26 cellular contexts compared by ENCODE assay signal in genomic region chr1:20071416-20071815, GRCh38. TPM values are rescaled to one million over a fixed set of nuclear protein-coding genes. Genes with fewer than 3 reads are reported as not detected.
"Had no signal": no experiment of that assay in that cellular context is flagged by ENCODE, and none has a peak within 500 bp of the region (broad histone marks: within the 10 kb centered on the region; RNA-seq: fewer than 3 reads in every experiment).

No MANE protein-coding gene starts in this region.

- H3K36me3 ChIP-seq: cardiac muscle cell, neutrophil had no signal

- H3K27me3 ChIP-seq: body of pancreas, cardiac muscle cell, neutrophil had no signal

- H3K36me3 Mint-ChIP-seq: natural killer cell treated with Interleukin-12 subunit alpha and Interleukin-12 subunit beta and Interleukin-15 and Interleukin-18, amount 100 ng/mL, for 72 hours; stimulated activated naive B cell treated with anti-CD40 and anti-IgM and Interleukin-4, amounts not matched to agents 10 μg/mL and 1 μg/mL and 100 μg/mL, for 72 hours; type B pancreatic cell; WTC11 had no signal

- H3K27ac Mint-ChIP-seq: activated naive CD4-positive, alpha-beta T cell treated with anti-CD3 and anti-CD28 coated beads for 36 hours; activated T-cell treated with anti-CD3 and anti-CD28 coated beads, Interleukin-2, amount 50 U/mL, for 72 hours; dendritic cell treated with granulocyte-macrophage colony-stimulating factor and Interleukin-4, amounts not matched to agents 40 ng/mL and 50 ng/mL, for 4 days; natural killer cell treated with Interleukin-12 subunit alpha and Interleukin-12 subunit beta and Interleukin-15 and Interleukin-18, amount 100 ng/mL, for 72 hours; stimulated activated naive B cell treated with anti-CD40 and anti-IgM and Interleukin-4, amounts not matched to agents 10 μg/mL and 1 μg/mL and 100 μg/mL, for 72 hours; type B pancreatic cell; WTC11 had no signal

- H3K4me3 Mint-ChIP-seq: activated naive CD4-positive, alpha-beta T cell treated with anti-CD3 and anti-CD28 coated beads for 36 hours; activated T-cell treated with anti-CD3 and anti-CD28 coated beads, Interleukin-2, amount 50 U/mL, for 72 hours; dendritic cell treated with granulocyte-macrophage colony-stimulating factor and Interleukin-4, amounts not matched to agents 40 ng/mL and 50 ng/mL, for 4 days; natural killer cell treated with Interleukin-12 subunit alpha and Interleukin-12 subunit beta and Interleukin-15 and Interleukin-18, amount 100 ng/mL, for 72 hours; stimulated activated naive B cell treated with anti-CD40 and anti-IgM and Interleukin-4, amounts not matched to agents 10 μg/mL and 1 μg/mL and 100 μg/mL, for 72 hours; type B pancreatic cell; WTC11 had no signal

- H3K4me1 ChIP-seq: body of pancreas had no signal

- H3K9me3 Mint-ChIP-seq: activated naive CD4-positive, alpha-beta T cell treated with anti-CD3 and anti-CD28 coated beads for 36 hours; activated T-cell treated with anti-CD3 and anti-CD28 coated beads, Interleukin-2, amount 50 U/mL, for 72 hours; dendritic cell treated with granulocyte-macrophage colony-stimulating factor and Interleukin-4, amounts not matched to agents 40 ng/mL and 50 ng/mL, for 4 days; natural killer cell treated with Interleukin-12 subunit alpha and Interleukin-12 subunit beta and Interleukin-15 and Interleukin-18, amount 100 ng/mL, for 72 hours; stimulated activated naive B cell treated with anti-CD40 and anti-IgM and Interleukin-4, amounts not matched to agents 10 μg/mL and 1 μg/mL and 100 μg/mL, for 72 hours; type B pancreatic cell had no signal

- H3K9me3 ChIP-seq: body of pancreas, neutrophil had no signal

- H3K4me3 ChIP-seq: body of pancreas, cardiac muscle cell had no signal

- DNase-seq: activated CD4-positive, alpha-beta T cell treated with anti-CD3 and anti-CD28 coated beads, Interleukin-2, amount 50 U/mL, for 48 hours; activated effector memory CD4-positive, alpha-beta T cell treated with Interleukin-2 at 50 U/mL for 16 hours; activated naive CD4-positive, alpha-beta T cell treated with anti-CD3 and anti-CD28 coated beads for 36 hours; activated T-cell treated with anti-CD3 and anti-CD28 coated beads, Interleukin-2, amount 50 U/mL, for 72 hours; anterior cingulate cortex; body of pancreas; effector CD8-positive, alpha-beta T cell; islet precursor cell; left colon; midbrain; stimulated activated CD4-positive, alpha-beta T cell treated with anti-CD3 and anti-CD28 coated beads, Interleukin-2, amount 100 ng/mL, for 48 hours; stimulated activated CD8-positive, alpha-beta memory T cell treated with anti-CD3 and anti-CD28 coated beads, Interleukin-4, amount 100 ng/mL, for 48 hours; stimulated activated naive B cell treated with anti-CD40 and anti-IgM and Interleukin-4, amounts not matched to agents 10 μg/mL and 1 μg/mL and 100 μg/mL, for 72 hours; T1000 had no signal

- H3K27ac ChIP-seq: body of pancreas, cardiac muscle cell, neutrophil had no signal

- ATAC-seq: activated T-cell treated with anti-CD3 and anti-CD28 coated beads, Interleukin-2, amount 50 U/mL, for 72 hours; body of pancreas; left colon; natural killer cell treated with Interleukin-12 subunit alpha and Interleukin-12 subunit beta and Interleukin-15 and Interleukin-18, amount 100 ng/mL, for 72 hours; stimulated activated naive B cell treated with anti-CD40 and anti-IgM and Interleukin-4, amounts not matched to agents 10 μg/mL and 1 μg/mL and 100 μg/mL, for 72 hours; WTC11 had no signal

RNA-seq across cellular contexts. Expression of gene PLA2G5, which starts 1.4 kb away (rescaled TPM):
- total RNA-seq: activated naive CD4-positive, alpha-beta T cell treated with anti-CD3 and anti-CD28 coated beads for 36 hours; activated T-cell treated with anti-CD3 and anti-CD28 coated beads, Interleukin-2, amount 50 U/mL, for 72 hours; cardiac muscle cell; chondrocyte; natural killer cell treated with Interleukin-12 subunit alpha and Interleukin-12 subunit beta and Interleukin-15 and Interleukin-18, amount 100 ng/mL, for 72 hours; SK-MEL-5; T-helper 1 cell treated with Interleukin-12 subunit alpha and Interleukin-12 subunit beta and Interleukin-4 antibody, amounts not matched to agents 30 ng/mL and 1 ng/mL, for 36 hours; WTC11 had no signal
- polyA plus RNA-seq: cardiac muscle cell had no signal

RNA-seq across cellular contexts. Expression of gene PLA2G2D, which starts 47.9 kb away (rescaled TPM):
- total RNA-seq: activated T-cell treated with anti-CD3 and anti-CD28 coated beads, Interleukin-2, amount 50 U/mL, for 72 hours; body of pancreas; cardiac muscle cell; chondrocyte; frontal cortex; lung microvascular endothelial cell; natural killer cell treated with Interleukin-12 subunit alpha and Interleukin-12 subunit beta and Interleukin-15 and Interleukin-18, amount 100 ng/mL, for 72 hours; SK-MEL-5; T-helper 1 cell treated with Interleukin-12 subunit alpha and Interleukin-12 subunit beta and Interleukin-4 antibody, amounts not matched to agents 30 ng/mL and 1 ng/mL, for 36 hours; temporal lobe; WTC11 had no signal
- polyA plus RNA-seq: cardiac muscle cell had no signal
